ENCODE assay signal across 9 cellular contexts in genomic region chr5:5886812-5887486, GRCh38.
A peak's percentile ranks its signal among the peaks of the same experiment; 100 is the strongest.
DNase-seq lines count a peak whose midpoint lies in the region; ATAC-seq, FAIRE-seq and TF ChIP-seq lines count a peak whose summit lies in the region.
"Had no signal": no experiment of that assay in that cellular context is flagged by ENCODE, and none has a peak within 500 bp of the region (broad histone marks: within the 10 kb centered on the region; RNA-seq: fewer than 3 reads in every experiment).

No MANE protein-coding gene starts in this region.

- ATAC-seq in GM19452 (IDR thresholded peaks at IDR 0.05; ENCODE audit: unreplicated experiment): peak; percentile 75
- peak; percentile 87 for ATAC-seq in activated CD8-positive, alpha-beta T cell treated with anti-CD3 and anti-CD28 coated beads for 36 hours

- H3K27ac Mint-ChIP-seq in IgD-negative memory B cell: peak overlapping the region in 2 of 3 donors; percentile 33 to 71
- H3K27ac Mint-ChIP-seq in activated CD8-positive, alpha-beta T cell treated with anti-CD3 and anti-CD28 coated beads for 36 hours: no peak overlapping the region
- H3K27ac Mint-ChIP-seq: dendritic cell treated with granulocyte-macrophage colony-stimulating factor and Interleukin-4, amounts not matched to agents 40 ng/mL and 50 ng/mL, for 4 days had no signal

- H3K4me3 Mint-ChIP-seq in IgD-negative memory B cell: peak overlapping the region in 1 of 4 donors; percentile 12
- no peak overlapping the region for H3K4me3 Mint-ChIP-seq in activated CD8-positive, alpha-beta T cell treated with anti-CD3 and anti-CD28 coated beads for 36 hours
- H3K4me3 Mint-ChIP-seq: dendritic cell treated with granulocyte-macrophage colony-stimulating factor and Interleukin-4, amounts not matched to agents 40 ng/mL and 50 ng/mL, for 4 days had no signal

- intact Hi-C loops in activated CD8-positive, alpha-beta T cell treated with anti-CD3 and anti-CD28 coated beads for 36 hours (cut with micrococcal nuclease): no loop called here

- H3K4me1 Mint-ChIP-seq in IgD-negative memory B cell: peaks cover 0 to 6% (median 4%) of the 10 kb centered on the region in 3 donors
- H3K4me1 Mint-ChIP-seq in activated CD8-positive, alpha-beta T cell treated with anti-CD3 and anti-CD28 coated beads for 36 hours (ENCODE audit: low read depth): no peaks in the 10 kb centered on the region

- peaks cover 4% of the 10 kb centered on the region for H3K27me3 Mint-ChIP-seq in IgD-negative memory B cell
- peaks cover 7% of the 10 kb centered on the region for H3K27me3 Mint-ChIP-seq in activated CD8-positive, alpha-beta T cell treated with anti-CD3 and anti-CD28 coated beads for 36 hours

- H3K36me3 Mint-ChIP-seq in IgD-negative memory B cell: no peaks in the 10 kb centered on the region
- H3K36me3 Mint-ChIP-seq in activated CD8-positive, alpha-beta T cell treated with anti-CD3 and anti-CD28 coated beads for 36 hours (ENCODE audit: low read depth): no peaks in the 10 kb centered on the region

- peak; percentile 66 for DNase-seq in D341Med (ENCODE audit: low spot score)
- DNase-seq in activated CD8-positive, alpha-beta T cell treated with anti-CD3 and anti-CD28 coated beads for 36 hours: peak; percentile 44
- DNase-seq in kidney tubule cell (ENCODE audit: low spot score): peak; percentile 22
- DNase-seq in urothelium cell line (ENCODE audit: low spot score): peak; percentile 85
- DNase-seq in NCI-H1694 treated with DMSO at 0.1 percent for 48 hours (lab: John Stamatoyannopoulos, UW): no peak
- DNase-seq in superior temporal gyrus (ENCODE audit: extremely low spot score): no peak

- TF ChIP-seq CTCF in activated CD8-positive, alpha-beta T cell treated with anti-CD3 and anti-CD28 coated beads for 36 hours (IDR thresholded peaks at IDR 0.05): peak; percentile 81

- CTCF ChIA-PET in activated CD8-positive, alpha-beta T cell treated with anti-CD3 and anti-CD28 coated beads for 36 hours (lab: Charles Lee): interaction anchor here (0.5 to 1.4 kb wide), 3 partner anchors 117 to 389 kb away, joined by 3 to 4 read pairs (median 3); no protein-coding TSS in a partner anchor

- POLR2A ChIA-PET in activated CD8-positive, alpha-beta T cell treated with anti-CD3 and anti-CD28 coated beads for 36 hours (lab: Charles Lee): no interaction called here

- peak; percentile 62 for FAIRE-seq in urothelium cell line (lab: Jason Lieb, UNC)

- H3K9me3 Mint-ChIP-seq in IgD-negative memory B cell: peaks cover 0 to 4% (median 0%) of the 10 kb centered on the region in 3 donors
- H3K9me3 Mint-ChIP-seq in activated CD8-positive, alpha-beta T cell treated with anti-CD3 and anti-CD28 coated beads for 36 hours: peaks cover 4% of the 10 kb centered on the region
- H3K9me3 Mint-ChIP-seq: dendritic cell treated with granulocyte-macrophage colony-stimulating factor and Interleukin-4, amounts not matched to agents 40 ng/mL and 50 ng/mL, for 4 days had no signal

Comparison
In these comparisons a context has a peak if more than half of its experiments do, and no peak if none do; other contexts are left out.
1. DNase-seq: peak in D341Med (single experiment), activated CD8-positive, alpha-beta T cell treated with anti-CD3 and anti-CD28 coated beads for 36 hours (single experiment), kidney tubule cell (single experiment) and urothelium cell line (single experiment); none in NCI-H1694 treated with DMSO at 0.1 percent for 48 hours (single experiment) and superior temporal gyrus (single experiment).